Comparison of ENCODE assay signal across 1 cellular context in genomic region chr2:67918471-67918870, GRCh38.
TF ChIP-seq lines count a peak whose summit lies in the region.

No MANE protein-coding gene starts in this region.

TF ChIP-seq in IMR-90, 13 proteins besides CTCF, POLR2A, EP300 and RAD21 (continued from another document):
- TF ChIP-seq CHD1 (IDR thresholded peaks at IDR 0.05; ENCODE audit: low read depth, low read length), result no peak
- no peak for TF ChIP-seq BHLHE40 (IDR thresholded peaks at IDR 0.05; ENCODE audit: low read depth, low read length)
- TF ChIP-seq RFX5 (IDR thresholded peaks at IDR 0.05; ENCODE audit: low read depth, low read length), result no peak
